8 cellular contexts compared by ENCODE assay signal in the genomic region with DNA sequence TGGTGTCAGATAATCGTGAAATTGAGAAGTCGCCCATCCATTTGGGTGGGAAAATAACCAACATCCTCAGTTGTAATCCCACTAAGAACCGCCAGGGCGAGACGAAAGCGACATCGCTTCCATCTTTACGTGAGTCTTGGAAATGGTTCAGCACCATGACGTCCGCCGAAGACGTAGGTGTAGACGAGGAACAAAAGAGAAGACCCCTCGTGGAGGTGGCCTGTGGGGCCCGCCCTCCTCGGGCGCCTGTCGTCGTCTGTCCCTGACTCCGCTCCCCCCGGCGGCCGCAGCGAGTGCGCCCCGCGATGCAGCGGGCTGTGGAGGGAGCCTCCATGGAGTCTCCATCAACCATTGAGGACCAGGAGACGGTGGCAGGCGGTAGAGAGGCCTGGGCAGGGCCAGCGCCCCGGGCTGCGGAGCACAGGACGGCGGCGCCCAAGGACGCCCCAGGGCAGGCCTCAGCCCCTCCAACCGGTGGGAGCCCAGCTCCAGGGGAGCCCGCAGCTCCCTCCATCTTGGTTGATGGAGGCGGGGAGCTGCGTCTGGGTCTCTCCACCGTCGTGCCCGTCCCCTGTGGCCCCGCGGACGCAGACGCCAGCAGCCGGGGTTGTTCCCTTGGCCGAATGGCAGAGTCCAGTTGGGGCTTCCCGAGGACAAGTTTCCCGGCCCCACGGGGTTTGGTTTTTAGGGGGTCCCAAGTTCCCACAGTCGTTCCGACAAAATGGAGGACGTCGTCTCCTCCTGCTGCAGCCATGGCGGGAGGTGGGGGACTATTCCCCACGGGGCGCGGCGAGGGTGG. TPM values are rescaled to one million over a fixed set of nuclear protein-coding genes. Genes with fewer than 3 reads are reported as not detected.
DNase-seq lines count a peak whose midpoint lies in the region; ATAC-seq and TF ChIP-seq lines count a peak whose summit lies in the region.

No MANE protein-coding gene starts in this region.

- peak overlapping the region; percentile 90 for H3K4me3 ChIP-seq in Caco-2 (ENCODE audit: low read depth, low read length)
- H3K4me3 ChIP-seq in Karpas-422 (ENCODE audit: low read length), result peak overlapping the region; percentile 89
- peak overlapping the region; percentile 92 for H3K4me3 ChIP-seq in testis

- H3K4me1 ChIP-seq in Caco-2 (peaks cover 5% of the 10 kb centered on the region), Karpas-422 (ENCODE audit: low read length) (peaks cover 38% of the 10 kb centered on the region), testis (peaks cover 13% of the 10 kb centered on the region)

- peaks cover 25% of the 10 kb centered on the region for H4K20me1 ChIP-seq in Karpas-422 (ENCODE audit: insufficient read depth, low read depth, low read length)

- POLR2A ChIA-PET in Caco-2 (lab: Charles Lee), result interaction anchor here (1.0 kb wide), 1 partner anchor 94 kb away, joined by 3 read pairs; no protein-coding TSS in a partner anchor

- no peaks in the 10 kb centered on the region for H3K27me3 ChIP-seq in Caco-2 (replicated peaks; ENCODE audit: control insufficient read depth, insufficient read depth, low read length)
- no peaks in the 10 kb centered on the region for H3K27me3 ChIP-seq in Karpas-422 (ENCODE audit: low read length)
- no peaks in the 10 kb centered on the region for H3K27me3 ChIP-seq in testis

- peak overlapping the region; percentile 90 for H2AFZ ChIP-seq in Karpas-422 (ENCODE audit: low read length)

- H3K9me2 ChIP-seq in Karpas-422 (replicated peaks; ENCODE audit: insufficient read depth, low read length), result no peaks in the 10 kb centered on the region

- intact Hi-C loops in Caco-2 (cut with micrococcal nuclease; ENCODE audit: unreplicated experiment), result loop anchor here (2.0 to 10.0 kb wide), 3 partner anchors 95 to 363 kb away; a partner anchor contains a TSS
- intact Hi-C loops in Right ventricle myocardium inferior (cut with DNase I), result loop anchor here (1.0 to 5.0 kb wide), 3 partner anchors 94 to 325 kb away; a partner anchor contains a TSS
- intact Hi-C loops in testis (cut with DNase I; ENCODE audit: low total_unique reads), result loop anchor here (5.0 kb wide), 1 partner anchor 95 kb away; a partner anchor contains a TSS

- H3K36me3 Mint-ChIP-seq in Caco-2 (ENCODE audit: insufficient read depth, unreplicated experiment) (peaks cover 46% of the 10 kb centered on the region), osteocyte (ENCODE audit: unreplicated experiment) (peaks cover 7% of the 10 kb centered on the region)
- peaks cover 0 to 14% of the 10 kb centered on the region in 2 donors for H3K36me3 Mint-ChIP-seq in activated naive CD4-positive, alpha-beta T cell treated with anti-CD3 and anti-CD28 coated beads, Interleukin-2, amount 50 U/mL, for 72 hours

- peak overlapping the region; percentile 89 for H3K4me2 ChIP-seq in Karpas-422 (ENCODE audit: low read depth, low read length, poor library complexity, severe bottlenecking)

- CTCF ChIA-PET in Caco-2 (lab: Charles Lee), result interaction anchor here (0.6 kb wide), 1 partner anchor 30 kb away, joined by 3 read pairs; no protein-coding TSS in a partner anchor

- H3K36me3 ChIP-seq in Caco-2 (ENCODE audit: control insufficient read depth, insufficient read depth, low read length) (no peaks in the 10 kb centered on the region), Karpas-422 (ENCODE audit: insufficient read depth, low read length) (peaks cover 19% of the 10 kb centered on the region), testis (ENCODE audit: low read depth, missing control alignments) (no peaks in the 10 kb centered on the region)

- TF ChIP-seq CTCF in Caco-2 (IDR thresholded peaks at IDR 0.05; ENCODE audit: insufficient read depth in 1 of 2, low read depth in 1 of 2, low read length in 1 of 2, severe bottlenecking in 1 of 2, unreplicated experiment in 1 of 2) (peak; percentile 70 to 85), osteocyte (IDR thresholded peaks at IDR 0.05) (peak; percentile 65), testis (IDR thresholded peaks at IDR 0.05) (peak; percentile 86 to 96 (median 91))

- H3K9me3 ChIP-seq in Caco-2 (no peaks in the 10 kb centered on the region), Karpas-422 (ENCODE audit: low read length) (no peaks in the 10 kb centered on the region), testis (no peaks in the 10 kb centered on the region)

- peak overlapping the region; percentile 88 for H3K9ac ChIP-seq in Karpas-422 (ENCODE audit: low read length)

- peak overlapping the region; percentile 99 for H3K4me3 Mint-ChIP-seq in Caco-2 (ENCODE audit: unreplicated experiment)
- H3K4me3 Mint-ChIP-seq in osteocyte (ENCODE audit: unreplicated experiment), result peak overlapping the region; percentile 64

- ATAC-seq in GM21423 (IDR thresholded peaks at IDR 0.05; ENCODE audit: unreplicated experiment) (peak; percentile 5), Right ventricle myocardium inferior (peak; percentile 6)
- peak; percentile 13 to 21 for ATAC-seq in activated naive CD4-positive, alpha-beta T cell treated with anti-CD3 and anti-CD28 coated beads, Interleukin-2, amount 50 U/mL, for 72 hours

- H3K27ac Mint-ChIP-seq in Caco-2 (ENCODE audit: unreplicated experiment) (peak overlapping the region; percentile 90), osteocyte (ENCODE audit: unreplicated experiment) (peak overlapping the region; percentile 69)
- peak overlapping the region; percentile 36 to 96 for H3K27ac Mint-ChIP-seq in activated naive CD4-positive, alpha-beta T cell treated with anti-CD3 and anti-CD28 coated beads, Interleukin-2, amount 50 U/mL, for 72 hours

- H3K27me3 Mint-ChIP-seq in Caco-2 (ENCODE audit: insufficient read depth, unreplicated experiment) (no peaks in the 10 kb centered on the region), osteocyte (ENCODE audit: unreplicated experiment) (peaks cover 2% of the 10 kb centered on the region)

- H3K9me3 Mint-ChIP-seq in Caco-2 (ENCODE audit: unreplicated experiment) (no peaks in the 10 kb centered on the region), osteocyte (ENCODE audit: unreplicated experiment) (peaks cover 6% of the 10 kb centered on the region)
- no peaks in the 10 kb centered on the region for H3K9me3 Mint-ChIP-seq in activated naive CD4-positive, alpha-beta T cell treated with anti-CD3 and anti-CD28 coated beads, Interleukin-2, amount 50 U/mL, for 72 hours

- DNase-seq in Caco-2 (peak; percentile 87 to 90), Karpas-422 (peak; percentile 95), SIG-M5 treated with dmso at 0.1 percent for 504 hours (lab: John Stamatoyannopoulos, UW; ENCODE audit: unreplicated experiment) (peak; percentile 66), Right ventricle myocardium inferior (ENCODE audit: missing footprints) (peak; percentile 88), osteocyte (ENCODE audit: extremely low spot score, unreplicated experiment) (peak; percentile 87), testis (peak; percentile 94)
- DNase-seq in activated naive CD4-positive, alpha-beta T cell treated with anti-CD3 and anti-CD28 coated beads, Interleukin-2, amount 50 U/mL, for 72 hours (ENCODE audit: low spot score in 2 of 2), result peak; percentile 76 to 78

- 0 to 2% methylated on average over 36 to 62 of the region's 62 CpGs for WGBS in testis, 2 donors

- peak overlapping the region; percentile 85 for H3K27ac ChIP-seq in Karpas-422 (ENCODE audit: low read length)
- H3K27ac ChIP-seq in testis, result peak overlapping the region; percentile 99 to 100

- no peak for TF ChIP-seq POLR2A in testis (IDR thresholded peaks at IDR 0.05)

- H3K4me1 Mint-ChIP-seq in Caco-2 (ENCODE audit: low read depth, unreplicated experiment) (peaks cover 7% of the 10 kb centered on the region), osteocyte (ENCODE audit: unreplicated experiment) (peaks cover 22% of the 10 kb centered on the region)

- no TSS peak for BruUV-seq in Caco-2 (replicated peaks; lab: Mats Ljungman, UMichigan)

- peaks cover 32% of the 10 kb centered on the region for H3K79me2 ChIP-seq in Karpas-422 (ENCODE audit: low read length)

RNA-seq across cellular contexts. Expression of a gene that starts 1.0 kb away (rescaled TPM):
- total RNA-seq in Caco-2 (2022) (91.1 and 101 TPM in 2 replicates), Right ventricle myocardium inferior (50.3 TPM), osteocyte (77.8 and 92.1 TPM in 2 replicates), testis (100 to 1,000 TPM; 162 to 177 TPM)
- total RNA-seq in Karpas-422 (2014; rRNA removed; shearing (Covaris generic); ENCODE audit: low replicate concordance), result 66.2 and 148 TPM in 2 replicates
- total RNA-seq in activated naive CD4-positive, alpha-beta T cell treated with anti-CD3 and anti-CD28 coated beads, Interleukin-2, amount 50 U/mL, for 72 hours, result 10 to 100 TPM; 85.1 to 94.0 TPM
- polyA plus RNA-seq in testis (ENCODE audit: insufficient read depth, low read depth, low replicate concordance), result 110 TPM

Comparison
In these comparisons a context has a peak if more than half of its experiments do, and no peak if none do; other contexts are left out.
1. Peak in every context shown above with its lines: DNase-seq, ATAC-seq, H3K4me3 ChIP-seq and H3K27ac ChIP-seq.